In the genomic region with DNA sequence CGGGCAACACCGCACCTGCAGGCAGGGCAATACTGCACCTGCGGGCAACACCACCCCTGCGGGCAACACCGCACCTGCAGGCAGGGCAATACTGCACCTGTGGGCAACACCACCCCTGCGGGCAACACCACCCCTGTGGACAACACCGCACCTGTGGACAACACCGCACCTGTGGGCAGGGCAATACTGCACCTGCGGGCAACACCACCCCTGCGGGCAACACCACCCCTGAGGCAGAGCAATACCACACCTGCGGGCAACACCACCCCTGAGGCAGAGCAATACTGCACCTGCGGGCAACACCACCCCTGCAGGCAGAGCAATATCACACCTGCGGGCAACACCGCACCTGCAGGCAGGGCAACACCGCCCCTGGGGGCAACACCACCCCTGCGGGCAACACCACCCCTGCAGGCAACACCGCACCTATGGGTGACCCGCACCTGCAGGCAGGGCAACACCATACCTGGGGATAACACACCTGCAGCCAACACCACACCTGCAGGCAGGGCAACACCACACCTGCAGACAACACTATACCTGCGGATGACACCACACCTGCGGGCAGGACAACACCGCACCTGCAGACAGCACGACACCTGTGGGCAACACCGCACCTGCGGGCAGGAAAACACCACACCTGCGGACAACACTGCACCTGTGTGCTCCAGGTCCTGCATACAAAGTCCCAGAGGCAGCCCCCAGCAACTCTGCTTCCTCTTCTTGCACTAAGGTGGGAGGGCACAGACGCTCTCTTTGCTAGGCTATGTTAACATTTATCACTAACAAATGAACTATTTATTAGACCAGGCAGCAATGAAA, we compare ENCODE assay signal across 21 cellular contexts.
"Had no signal": no experiment of that assay in that cellular context is flagged by ENCODE, and none has a peak within 500 bp of the region (broad histone marks: within the 10 kb centered on the region; RNA-seq: fewer than 3 reads in every experiment).

No MANE protein-coding gene starts in this region.

- H3K27ac ChIP-seq: heart right ventricle, psoas muscle, testis, upper lobe of right lung had no signal

- H3K27me3 Mint-ChIP-seq: activated CD4-positive, alpha-beta memory T cell treated with anti-CD3 and anti-CD28 coated beads for 36 hours; activated naive CD4-positive, alpha-beta T cell treated with anti-CD3 and anti-CD28 coated beads, Interleukin-2, amount 10 ng/mL, durations not matched to agents 7 days and 5 days; naive thymus-derived CD4-positive, alpha-beta T cell; stimulated activated memory B cell treated with anti-CD40 and anti-IgM and Interleukin-4, amounts not matched to agents 10 μg/mL and 1 μg/mL and 100 μg/mL, for 72 hours had no signal

- H3K4me1 Mint-ChIP-seq: activated naive CD4-positive, alpha-beta T cell treated with anti-CD3 and anti-CD28 coated beads, Interleukin-2, amount 10 ng/mL, durations not matched to agents 7 days and 5 days had no signal

- DNase-seq: activated CD4-positive, alpha-beta memory T cell treated with anti-CD3 and anti-CD28 coated beads for 36 hours; activated CD4-positive, alpha-beta T cell treated with anti-CD3 and anti-CD28 coated beads for 4 hours; activated CD4-positive, CD25-positive, alpha-beta regulatory T cell; activated naive CD4-positive, alpha-beta T cell treated with anti-CD3 and anti-CD28 coated beads, Interleukin-2, amount 10 ng/mL, durations not matched to agents 7 days and 5 days; activated T-cell treated with anti-CD3 and anti-CD28 coated beads, Interleukin-2, amount 50 U/mL, for 48 hours; cerebellar nuclear complex; effector CD4-positive, alpha-beta T cell; erythroblast; foreskin fibroblast; heart right ventricle; naive thymus-derived CD4-positive, alpha-beta T cell; psoas muscle; right cardiac atrium; small intestine; stimulated activated CD4-positive, alpha-beta T cell treated with anti-CD3 and anti-CD28 coated beads, Interleukin-15, amount 100 ng/mL, for 24 hours; T1000; testis; upper lobe of right lung had no signal

- H3K9me3 Mint-ChIP-seq: activated CD4-positive, alpha-beta memory T cell treated with anti-CD3 and anti-CD28 coated beads for 36 hours; activated naive CD4-positive, alpha-beta T cell treated with anti-CD3 and anti-CD28 coated beads, Interleukin-2, amount 10 ng/mL, durations not matched to agents 7 days and 5 days; stimulated activated memory B cell treated with anti-CD40 and anti-IgM and Interleukin-4, amounts not matched to agents 10 μg/mL and 1 μg/mL and 100 μg/mL, for 72 hours; T-helper 1 cell treated with Interleukin-12 subunit alpha and Interleukin-12 subunit beta and Interleukin-4 antibody, amounts not matched to agents 30 μg/mL and 1 μg/mL, for 36 hours had no signal

- H3K4me3 Mint-ChIP-seq: activated CD4-positive, alpha-beta memory T cell treated with anti-CD3 and anti-CD28 coated beads for 36 hours; activated naive CD4-positive, alpha-beta T cell treated with anti-CD3 and anti-CD28 coated beads, Interleukin-2, amount 10 ng/mL, durations not matched to agents 7 days and 5 days; naive thymus-derived CD4-positive, alpha-beta T cell; stimulated activated memory B cell treated with anti-CD40 and anti-IgM and Interleukin-4, amounts not matched to agents 10 μg/mL and 1 μg/mL and 100 μg/mL, for 72 hours; T-helper 1 cell treated with Interleukin-12 subunit alpha and Interleukin-12 subunit beta and Interleukin-4 antibody, amounts not matched to agents 30 μg/mL and 1 μg/mL, for 36 hours had no signal

- H3K27me3 ChIP-seq: heart right ventricle, testis, upper lobe of right lung had no signal

- H3K9me3 ChIP-seq: heart right ventricle, psoas muscle, testis, upper lobe of right lung had no signal

- H3K4me3 ChIP-seq: heart right ventricle, lung, psoas muscle, testis, upper lobe of right lung had no signal

- H3K4me1 ChIP-seq: heart right ventricle, psoas muscle, testis, upper lobe of right lung had no signal

- H3K27ac Mint-ChIP-seq: activated CD4-positive, alpha-beta memory T cell treated with anti-CD3 and anti-CD28 coated beads for 36 hours; naive thymus-derived CD4-positive, alpha-beta T cell; stimulated activated memory B cell treated with anti-CD40 and anti-IgM and Interleukin-4, amounts not matched to agents 10 μg/mL and 1 μg/mL and 100 μg/mL, for 72 hours; T-helper 1 cell treated with Interleukin-12 subunit alpha and Interleukin-12 subunit beta and Interleukin-4 antibody, amounts not matched to agents 30 μg/mL and 1 μg/mL, for 36 hours had no signal

- H3K36me3 ChIP-seq: upper lobe of right lung had no signal
